Comparison of ENCODE assay signal across 8 cellular contexts in the genomic region with DNA sequence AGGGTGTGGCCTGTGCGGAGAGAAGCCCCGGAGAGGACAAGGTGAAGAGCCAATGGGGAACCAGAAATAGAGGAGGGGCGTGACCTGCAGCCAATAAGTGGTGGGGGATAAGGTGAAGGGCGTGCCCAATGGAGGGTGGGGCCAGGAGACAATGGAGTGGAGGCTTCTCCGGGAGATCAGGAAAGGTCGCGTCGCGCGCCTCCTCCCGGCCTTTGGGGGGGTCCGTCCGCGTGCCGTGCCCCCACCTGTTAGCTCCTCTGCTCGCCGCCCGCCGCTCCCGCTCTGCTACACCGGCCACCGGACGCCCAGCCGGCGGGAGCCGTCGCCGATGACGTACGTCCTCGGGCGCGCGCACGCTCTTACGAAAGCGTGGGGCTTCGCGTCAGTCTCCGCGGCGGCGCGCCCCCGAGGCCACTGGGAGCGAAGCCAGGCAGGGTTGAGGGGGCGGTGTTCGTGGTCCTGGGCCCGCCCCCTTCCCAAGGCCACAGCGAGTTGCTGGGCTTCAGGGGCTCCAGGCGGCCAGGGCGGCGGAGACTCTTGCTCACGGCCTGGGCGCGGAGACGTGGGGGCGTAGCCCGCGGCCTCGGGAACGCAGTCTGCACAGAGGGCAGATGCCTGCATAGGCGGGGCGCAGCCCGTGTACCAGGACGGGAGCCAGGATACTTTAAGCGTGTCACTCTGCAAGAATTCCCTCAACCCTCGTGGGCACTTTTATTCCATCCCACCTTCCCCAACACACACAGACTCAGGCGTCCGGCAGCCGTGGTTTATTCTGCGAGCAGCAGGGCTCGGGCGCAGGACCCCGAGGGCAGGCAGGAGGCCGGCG. TPM values are rescaled to one million over a fixed set of nuclear protein-coding genes. Genes with fewer than 3 reads are reported as not detected.
DNase-seq lines count a peak whose midpoint lies in the region; ATAC-seq and TF ChIP-seq lines count a peak whose summit lies in the region.

A gene (minus strand): TSS at position 337 of the 826 bp plus-strand sequence. CDS start 3,353 bp downstream, outside the sequence.

- TF ChIP-seq CTCF in upper lobe of left lung (IDR thresholded peaks at IDR 0.05), result peak in 2 of 6 experiments; percentile 17 to 25

- peak within 1 kb of the TSS; percentile 65 to 84 (median 76) for H3K4me3 ChIP-seq in upper lobe of left lung

- H3K9me3 ChIP-seq in upper lobe of left lung, result no peaks in the 10 kb centered on the region

- TF ChIP-seq EP300 in upper lobe of left lung (IDR thresholded peaks at IDR 0.05), result no peak

- 0% methylated on average over 18 to 49 of the region's 77 CpGs for WGBS in upper lobe of left lung, 2 donors

- H3K4me1 ChIP-seq in upper lobe of left lung, result peaks cover 30 to 41% (median 34%) of the 10 kb centered on the region in 4 donors

- H3K27ac ChIP-seq in upper lobe of left lung, result peak within 1 kb of the TSS; percentile 95 to 98 (median 96)

- DNase-seq in NCI-H1694 (lab: John Stamatoyannopoulos, UW) (peak; percentile 95), amniotic epithelial cell (ENCODE audit: low read depth) (peak; percentile 98), left cardiac atrium (peak; percentile 96), posterior vena cava (ENCODE audit: low spot score) (peak; percentile 97), upper lobe of left lung (peak; percentile 96 to 99)

- H3K27me3 ChIP-seq in upper lobe of left lung, result no peaks in the 10 kb centered on the region

- ATAC-seq in GM18498 (IDR thresholded peaks at IDR 0.05; ENCODE audit: unreplicated experiment) (peak; percentile 91), HG02885 (IDR thresholded peaks at IDR 0.05; ENCODE audit: poor library complexity, unreplicated experiment) (peak; percentile 94), left cardiac atrium (peak; percentile 94 to 96), upper lobe of left lung (ENCODE audit: low FRiP score in 2 of 2) (peak; percentile 96)

- TF ChIP-seq POLR2A in upper lobe of left lung (IDR thresholded peaks at IDR 0.05), result peak in 2 of 4 donors; percentile 35 to 73

- intact Hi-C loops in T-helper 1 cell treated with Interleukin-12 subunit alpha and Interleukin-12 subunit beta and Interleukin-4 antibody, amounts not matched to agents 30 ng/mL and 1 ng/mL, for 36 hours (cut with micrococcal nuclease), result loop anchor here (1.0 to 5.0 kb wide), 14 partner anchors 8 to 483 kb away; a partner anchor contains a TSS
- intact Hi-C loops in left cardiac atrium (cut with DNase I) (loop anchor here (10.0 kb wide), 2 partner anchors 209 to 289 kb away; no protein-coding TSS in a partner anchor), posterior vena cava (cut with DNase I) (loop anchor here in 1 of 2 donors (10.0 kb wide), 1 partner anchor 209 kb away; no protein-coding TSS in a partner anchor)

- H3K36me3 ChIP-seq in upper lobe of left lung, result no peaks in the 10 kb centered on the region

RNA-seq across cellular contexts. Expression of the gene that starts here (rescaled TPM):
- total RNA-seq in T-helper 1 cell treated with Interleukin-12 subunit alpha and Interleukin-12 subunit beta and Interleukin-4 antibody, amounts not matched to agents 30 ng/mL and 1 ng/mL, for 36 hours, result 79.1 and 79.7 TPM in 2 replicates
- 10 to 100 TPM; 16.8 to 18.1 TPM for total RNA-seq in left cardiac atrium
- 10 to 100 TPM; 18.3 to 22.1 TPM for total RNA-seq in posterior vena cava
- 100 to 1,000 TPM in 1 of 6 donors, 10 to 100 TPM in 4, 1 to 10 TPM in 1; 9.1 to 147 (median 31.1) TPM for total RNA-seq in upper lobe of left lung

Comparison
In these comparisons a context has a peak if more than half of its experiments do, and no peak if none do; other contexts are left out.
1. Peak in every context shown above with its lines: DNase-seq, ATAC-seq, H3K4me3 ChIP-seq and H3K27ac ChIP-seq.